ENCODE assay signal across 14 cellular contexts in genomic region chr12:104490221-104490620, GRCh38. TPM values are rescaled to one million over a fixed set of nuclear protein-coding genes. Genes with fewer than 3 reads are reported as not detected.
A peak's percentile ranks its signal among the peaks of the same experiment; 100 is the strongest.
DNase-seq lines count a peak whose midpoint lies in the region; ATAC-seq and TF ChIP-seq lines count a peak whose summit lies in the region.
"Had no signal": no experiment of that assay in that cellular context is flagged by ENCODE, and none has a peak within 500 bp of the region (broad histone marks: within the 10 kb centered on the region; RNA-seq: fewer than 3 reads in every experiment).

No MANE protein-coding gene starts in this region.

- H3K4me1 ChIP-seq in OCI-LY7 (ENCODE audit: insufficient read depth, low read length, poor library complexity, severe bottlenecking) = peaks cover 58% of the 10 kb centered on the region
- H3K4me1 ChIP-seq in upper lobe of right lung = peaks cover 47% of the 10 kb centered on the region
- no peaks in the 10 kb centered on the region for H3K4me1 ChIP-seq in mesendoderm (ENCODE audit: control insufficient read depth, low read depth, low read length)

- 0 out of 2 replicates have a peak, but pooled peaks cover 5% of the 10 kb centered on the region for H3K36me3 ChIP-seq in OCI-LY7 (ENCODE audit: insufficient read depth, low read length)
- no peaks in the 10 kb centered on the region for H3K36me3 ChIP-seq in upper lobe of right lung
- no peaks in the 10 kb centered on the region for H3K36me3 ChIP-seq in mesendoderm (ENCODE audit: control insufficient read depth, insufficient read depth, low read length)
- H3K36me3 ChIP-seq: upper lobe of left lung had no signal

- H2AK5ac ChIP-seq in mesendoderm (ENCODE audit: low read length) = no peak overlapping the region

- H3K79me1 ChIP-seq in mesendoderm (ENCODE audit: low read length) = no peaks in the 10 kb centered on the region

- peak overlapping the region; percentile 68 for H3K27ac Mint-ChIP-seq in activated naive CD4-positive, alpha-beta T cell treated with anti-CD3 and anti-CD28 coated beads, Interleukin-2, amount 50 U/mL, for 24 hours
- H3K27ac Mint-ChIP-seq in central memory CD8-positive, alpha-beta T cell (ENCODE audit: low read depth) = peak overlapping the region; percentile 87
- H3K27ac Mint-ChIP-seq: GM23338 had no signal

- no CpG with 5 or more reads among the region's 4 CpGs for WGBS in mesendoderm (ENCODE audit: extremely low coverage, insufficient coverage, low lambda C conversion rate)

- H3K9ac ChIP-seq in mesendoderm (ENCODE audit: low read length) = no peak overlapping the region

- H3K27me3 ChIP-seq in upper lobe of right lung = no peaks in the 10 kb centered on the region
- no peaks in the 10 kb centered on the region for H3K27me3 ChIP-seq in mesendoderm (ENCODE audit: insufficient read depth, low read length, poor library complexity)
- H3K27me3 ChIP-seq: upper lobe of left lung had no signal

- H2BK5ac ChIP-seq in mesendoderm (ENCODE audit: low read length) = no peak overlapping the region

- no peaks in the 10 kb centered on the region for H3K9me3 Mint-ChIP-seq in activated naive CD4-positive, alpha-beta T cell treated with anti-CD3 and anti-CD28 coated beads, Interleukin-2, amount 50 U/mL, for 24 hours
- no peaks in the 10 kb centered on the region for H3K9me3 Mint-ChIP-seq in central memory CD8-positive, alpha-beta T cell

- POLR2A ChIA-PET in OCI-LY7 (lab: Charles Lee) = no interaction called here

- H3K18ac ChIP-seq in mesendoderm (ENCODE audit: low read length) = no peak overlapping the region

- H3K27ac ChIP-seq in OCI-LY7 (ENCODE audit: low read depth, low read length, poor library complexity, severe bottlenecking) = peak overlapping the region; percentile 31
- H3K27ac ChIP-seq in upper lobe of right lung = no peak overlapping the region
- no peak overlapping the region for H3K27ac ChIP-seq in mesendoderm (ENCODE audit: low read depth, low read length)
- H3K27ac ChIP-seq: SK-N-MC had no signal

- DNase-seq in activated naive CD4-positive, alpha-beta T cell treated with Interleukin-2 at 50 U/mL for 16 hours = no peak
- no peak for DNase-seq in OCI-LY7 (ENCODE audit: low spot score)
- no peak for DNase-seq in central memory CD8-positive, alpha-beta T cell (ENCODE audit: low spot score in 2 of 2)
- no peak for DNase-seq in upper lobe of right lung
- DNase-seq in activated CD4-positive, CD25-positive, alpha-beta regulatory T cell treated with anti-CD3 and anti-CD28 coated beads, Interleukin-2, amount 50 U/mL, for 72 hours = no peak
- no peak for DNase-seq in mesendoderm
- DNase-seq: caudate nucleus; NK-92 treated with Interleukin-12 subunit alpha and Interleukin-12 subunit beta, amount 100 ng/mL, for 24 hours; upper lobe of left lung had no signal

- ATAC-seq in central memory CD8-positive, alpha-beta T cell (replicated peaks; ENCODE audit: extremely low read depth, poor library complexity, severe bottlenecking) = no peak
- ATAC-seq in upper lobe of right lung (peak; percentile 31), HG02763 (IDR thresholded peaks at IDR 0.05; ENCODE audit: unreplicated experiment) (no peak)
- ATAC-seq: activated CD4-positive, CD25-positive, alpha-beta regulatory T cell treated with anti-CD3 and anti-CD28 coated beads, Interleukin-2, amount 50 U/mL, for 24 hours; GM23338 had no signal

- H2AFZ ChIP-seq in OCI-LY7 (ENCODE audit: low read length) = no peak overlapping the region
- H2AFZ ChIP-seq: GM23338 had no signal

- H3K4me2 ChIP-seq in OCI-LY7 (ENCODE audit: low read length) = peak overlapping the region; percentile 38
- no peak overlapping the region for H3K4me2 ChIP-seq in mesendoderm (ENCODE audit: low read length)
- H3K4me2 ChIP-seq: GM23338 had no signal

- no peak overlapping the region for H4K8ac ChIP-seq in mesendoderm (ENCODE audit: low read depth, low read length)

- H3K36me3 Mint-ChIP-seq in activated naive CD4-positive, alpha-beta T cell treated with anti-CD3 and anti-CD28 coated beads, Interleukin-2, amount 50 U/mL, for 24 hours = peaks cover 3% of the 10 kb centered on the region
- H3K36me3 Mint-ChIP-seq in central memory CD8-positive, alpha-beta T cell (ENCODE audit: insufficient read depth) = peaks cover 7% of the 10 kb centered on the region

- intact Hi-C loops in OCI-LY7 (cut with micrococcal nuclease; ENCODE audit: unreplicated experiment) (no loop called here), upper lobe of right lung (cut with DNase I) (no loop called here)

- no peaks in the 10 kb centered on the region for H3K27me3 Mint-ChIP-seq in activated naive CD4-positive, alpha-beta T cell treated with anti-CD3 and anti-CD28 coated beads, Interleukin-2, amount 50 U/mL, for 24 hours
- H3K27me3 Mint-ChIP-seq in central memory CD8-positive, alpha-beta T cell = no peaks in the 10 kb centered on the region

- TF ChIP-seq CTCF in OCI-LY7 (conservative IDR thresholded peaks at IDR 0.05; ENCODE audit: low read length) (no peak), upper lobe of right lung (IDR thresholded peaks at IDR 0.05) (no peak)

- peaks cover 89% of the 10 kb centered on the region for H3K4me1 Mint-ChIP-seq in activated naive CD4-positive, alpha-beta T cell treated with anti-CD3 and anti-CD28 coated beads, Interleukin-2, amount 50 U/mL, for 24 hours
- peaks cover 89% of the 10 kb centered on the region for H3K4me1 Mint-ChIP-seq in central memory CD8-positive, alpha-beta T cell

- BruUV-seq in OCI-LY7 (replicated peaks; lab: Mats Ljungman, UMichigan) = no TSS peak

- peaks cover 51% of the 10 kb centered on the region; the same call in 1 of the 2 replicates for H3K79me2 ChIP-seq in OCI-LY7 (ENCODE audit: insufficient read depth, low read depth, low read length)
- no peaks in the 10 kb centered on the region for H3K79me2 ChIP-seq in mesendoderm (ENCODE audit: control insufficient read depth, insufficient read depth, low read length)

- CTCF ChIA-PET in OCI-LY7 (lab: Charles Lee; ENCODE audit: unreplicated experiment) = no interaction called here

- no peak overlapping the region for H4K5ac ChIP-seq in mesendoderm (ENCODE audit: low read length)

- H3K4me3 ChIP-seq in OCI-LY7 (ENCODE audit: low read depth, low read length, poor library complexity, severe bottlenecking) = no peak overlapping the region
- H3K4me3 ChIP-seq in upper lobe of right lung = no peak overlapping the region
- no peak overlapping the region for H3K4me3 ChIP-seq in mesendoderm (ENCODE audit: low read length)
- H3K4me3 ChIP-seq: GM23338, SK-N-MC, upper lobe of left lung had no signal

- H2BK120ac ChIP-seq in mesendoderm (ENCODE audit: low read depth, low read length) = no peak overlapping the region

- peak overlapping the region; percentile 69 for H3K4me3 Mint-ChIP-seq in activated naive CD4-positive, alpha-beta T cell treated with anti-CD3 and anti-CD28 coated beads, Interleukin-2, amount 50 U/mL, for 24 hours
- H3K4me3 Mint-ChIP-seq in central memory CD8-positive, alpha-beta T cell = peak overlapping the region; percentile 14
- H3K4me3 Mint-ChIP-seq: GM23338 had no signal

- no peak overlapping the region for H3K23ac ChIP-seq in mesendoderm (ENCODE audit: low read length)

- no peak overlapping the region for H2BK15ac ChIP-seq in mesendoderm (replicated peaks; ENCODE audit: low read depth)

- no peak overlapping the region for H3K4ac ChIP-seq in mesendoderm (ENCODE audit: low read depth, low read length)

- no peaks in the 10 kb centered on the region for H3K9me2 ChIP-seq in OCI-LY7 (ENCODE audit: insufficient read depth, low read length)

- no peaks in the 10 kb centered on the region for H4K20me1 ChIP-seq in OCI-LY7 (ENCODE audit: insufficient read depth, low read length)

- H3K56ac ChIP-seq in mesendoderm (ENCODE audit: low read length) = no peak overlapping the region

- H3K9me3 ChIP-seq in OCI-LY7 (ENCODE audit: low read length) (no peaks in the 10 kb centered on the region), upper lobe of right lung (no peaks in the 10 kb centered on the region)
- H3K9me3 ChIP-seq: upper lobe of left lung had no signal

RNA-seq across cellular contexts. Expression of gene CHST11, which starts 33.5 kb away (rescaled TPM):
- 35.8 and 41.6 TPM in 2 replicates for total RNA-seq in OCI-LY7 (2014; rRNA removed; shearing (Covaris generic))
- total RNA-seq in OCI-LY7 (2022) = 15.2 and 16.8 TPM in 2 replicates
- total RNA-seq in upper lobe of right lung = 56.6 TPM
- 5.2 TPM for polyA plus RNA-seq in mesendoderm (2013, experiment 1 of 2)
- polyA plus RNA-seq in mesendoderm (2013, experiment 2 of 2) = 5.9 TPM
